26 cellular contexts compared by ENCODE assay signal in genomic region chr2:100529900-100530299, GRCh38. TPM values are rescaled to one million over a fixed set of nuclear protein-coding genes. Genes with fewer than 3 reads are reported as not detected.
"Had no signal": no experiment of that assay in that cellular context is flagged by ENCODE, and none has a peak within 500 bp of the region (broad histone marks: within the 10 kb centered on the region; RNA-seq: fewer than 3 reads in every experiment).

No MANE protein-coding gene starts in this region.

- ATAC-seq: activated CD4-positive, alpha-beta T cell treated with anti-CD3 and anti-CD28 coated beads for 36 hours; activated CD8-positive, alpha-beta T cell treated with anti-CD3 and anti-CD28 coated beads for 36 hours; activated T-cell treated with anti-CD3 and anti-CD28 coated beads, Interleukin-2, amount 50 U/mL, for 72 hours had no signal

- H3K4me1 Mint-ChIP-seq: activated CD4-positive, alpha-beta T cell treated with anti-CD3 and anti-CD28 coated beads for 36 hours had no signal

- H3K27ac Mint-ChIP-seq: activated CD4-positive, alpha-beta T cell treated with anti-CD3 and anti-CD28 coated beads for 36 hours; activated CD8-positive, alpha-beta T cell treated with anti-CD3 and anti-CD28 coated beads for 36 hours; activated naive CD8-positive, alpha-beta T cell treated with anti-CD3 and anti-CD28 coated beads, Interleukin-2, amount 10 ng/mL, durations not matched to agents 7 days and 5 days; activated T-cell treated with anti-CD3 and anti-CD28 coated beads, Interleukin-2, amount 50 U/mL, for 72 hours had no signal

- H3K36me3 Mint-ChIP-seq: activated naive CD8-positive, alpha-beta T cell treated with anti-CD3 and anti-CD28 coated beads, Interleukin-2, amount 10 ng/mL, durations not matched to agents 7 days and 5 days had no signal

- DNase-seq: activated CD4-positive, alpha-beta T cell treated with anti-CD3 and anti-CD28 coated beads for 36 hours; activated CD4-positive, alpha-beta T cell treated with anti-CD3 and anti-CD28 coated beads, Interleukin-2, amount 50 U/mL, for 1 hour; activated CD8-positive, alpha-beta memory T cell treated with anti-CD3 and anti-CD28 coated beads, Interleukin-2, amount 50 U/mL, for 4 hours; activated CD8-positive, alpha-beta T cell treated with anti-CD3 and anti-CD28 coated beads for 36 hours; activated naive CD4-positive, alpha-beta T cell treated with anti-CD3 and anti-CD28 coated beads, Interleukin-2, amount 50 U/mL, for 16 hours; activated naive CD8-positive, alpha-beta T cell treated with anti-CD3 and anti-CD28 coated beads, Interleukin-2, amount 10 ng/mL, durations not matched to agents 7 days and 5 days; activated T-cell treated with anti-CD3 and anti-CD28 coated beads, Interleukin-2, amount 50 U/mL, for 72 hours; adrenal gland; anterior cingulate cortex; caudate nucleus; NCI-H1105 treated with DMSO at 0.1 percent for 48 hours; NCI-H1436 treated with DMSO at 0.1 percent for 48 hours; NCI-H1930; NCI-H2171; NCI-H2227 treated with DMSO at 0.1 percent for 48 hours; NCI-H446 treated with DMSO at 0.1 percent for 48 hours; NCI-H524 treated with DMSO at 0.1 percent for 48 hours; NCI-H748 treated with DMSO at 0.1 percent for 48 hours; Peyer's patch; T-helper 1 cell; WERI-Rb-1 had no signal

- H3K9me3 Mint-ChIP-seq: activated CD8-positive, alpha-beta T cell treated with anti-CD3 and anti-CD28 coated beads for 36 hours had no signal

- H3K4me3 Mint-ChIP-seq: activated CD4-positive, alpha-beta T cell treated with anti-CD3 and anti-CD28 coated beads for 36 hours; activated CD8-positive, alpha-beta T cell treated with anti-CD3 and anti-CD28 coated beads for 36 hours; activated T-cell treated with anti-CD3 and anti-CD28 coated beads, Interleukin-2, amount 50 U/mL, for 72 hours had no signal

- H3K27ac ChIP-seq: adrenal gland, KMS-11, Peyer's patch, SK-N-MC, WERI-Rb-1 had no signal

- H3K4me3 ChIP-seq: adrenal gland, Peyer's patch, SK-N-MC had no signal

- H3K27me3 Mint-ChIP-seq: activated naive CD8-positive, alpha-beta T cell treated with anti-CD3 and anti-CD28 coated beads, Interleukin-2, amount 10 ng/mL, durations not matched to agents 7 days and 5 days had no signal

RNA-seq across cellular contexts. Expression of gene NMS, which starts 59.6 kb away (rescaled TPM):
- total RNA-seq: activated CD4-positive, alpha-beta T cell treated with anti-CD3 and anti-CD28 coated beads for 36 hours; activated CD8-positive, alpha-beta T cell treated with anti-CD3 and anti-CD28 coated beads for 36 hours; activated naive CD8-positive, alpha-beta T cell treated with anti-CD3 and anti-CD28 coated beads, Interleukin-2, amount 10 ng/mL, durations not matched to agents 7 days and 5 days; activated T-cell treated with anti-CD3 and anti-CD28 coated beads, Interleukin-2, amount 50 U/mL, for 72 hours; adrenal gland; chondrocyte; OCI-LY7; Peyer's patch; T-helper 2 cell treated with Interferon-gamma antibody and Interleukin-4, amounts not matched to agents 100 ng/mL and 5 ng/mL, for 36 hours had no signal
